1 cellular context compared by ENCODE assay signal in genomic region chr12:94139816-94140215, GRCh38.
TF ChIP-seq lines count a peak whose summit lies in the region.

No MANE protein-coding gene starts in this region.

TF ChIP-seq in GM23338, 12 proteins besides CTCF, POLR2A, EP300 and RAD21 (continued from another document):
- TF ChIP-seq, protein P1, sequence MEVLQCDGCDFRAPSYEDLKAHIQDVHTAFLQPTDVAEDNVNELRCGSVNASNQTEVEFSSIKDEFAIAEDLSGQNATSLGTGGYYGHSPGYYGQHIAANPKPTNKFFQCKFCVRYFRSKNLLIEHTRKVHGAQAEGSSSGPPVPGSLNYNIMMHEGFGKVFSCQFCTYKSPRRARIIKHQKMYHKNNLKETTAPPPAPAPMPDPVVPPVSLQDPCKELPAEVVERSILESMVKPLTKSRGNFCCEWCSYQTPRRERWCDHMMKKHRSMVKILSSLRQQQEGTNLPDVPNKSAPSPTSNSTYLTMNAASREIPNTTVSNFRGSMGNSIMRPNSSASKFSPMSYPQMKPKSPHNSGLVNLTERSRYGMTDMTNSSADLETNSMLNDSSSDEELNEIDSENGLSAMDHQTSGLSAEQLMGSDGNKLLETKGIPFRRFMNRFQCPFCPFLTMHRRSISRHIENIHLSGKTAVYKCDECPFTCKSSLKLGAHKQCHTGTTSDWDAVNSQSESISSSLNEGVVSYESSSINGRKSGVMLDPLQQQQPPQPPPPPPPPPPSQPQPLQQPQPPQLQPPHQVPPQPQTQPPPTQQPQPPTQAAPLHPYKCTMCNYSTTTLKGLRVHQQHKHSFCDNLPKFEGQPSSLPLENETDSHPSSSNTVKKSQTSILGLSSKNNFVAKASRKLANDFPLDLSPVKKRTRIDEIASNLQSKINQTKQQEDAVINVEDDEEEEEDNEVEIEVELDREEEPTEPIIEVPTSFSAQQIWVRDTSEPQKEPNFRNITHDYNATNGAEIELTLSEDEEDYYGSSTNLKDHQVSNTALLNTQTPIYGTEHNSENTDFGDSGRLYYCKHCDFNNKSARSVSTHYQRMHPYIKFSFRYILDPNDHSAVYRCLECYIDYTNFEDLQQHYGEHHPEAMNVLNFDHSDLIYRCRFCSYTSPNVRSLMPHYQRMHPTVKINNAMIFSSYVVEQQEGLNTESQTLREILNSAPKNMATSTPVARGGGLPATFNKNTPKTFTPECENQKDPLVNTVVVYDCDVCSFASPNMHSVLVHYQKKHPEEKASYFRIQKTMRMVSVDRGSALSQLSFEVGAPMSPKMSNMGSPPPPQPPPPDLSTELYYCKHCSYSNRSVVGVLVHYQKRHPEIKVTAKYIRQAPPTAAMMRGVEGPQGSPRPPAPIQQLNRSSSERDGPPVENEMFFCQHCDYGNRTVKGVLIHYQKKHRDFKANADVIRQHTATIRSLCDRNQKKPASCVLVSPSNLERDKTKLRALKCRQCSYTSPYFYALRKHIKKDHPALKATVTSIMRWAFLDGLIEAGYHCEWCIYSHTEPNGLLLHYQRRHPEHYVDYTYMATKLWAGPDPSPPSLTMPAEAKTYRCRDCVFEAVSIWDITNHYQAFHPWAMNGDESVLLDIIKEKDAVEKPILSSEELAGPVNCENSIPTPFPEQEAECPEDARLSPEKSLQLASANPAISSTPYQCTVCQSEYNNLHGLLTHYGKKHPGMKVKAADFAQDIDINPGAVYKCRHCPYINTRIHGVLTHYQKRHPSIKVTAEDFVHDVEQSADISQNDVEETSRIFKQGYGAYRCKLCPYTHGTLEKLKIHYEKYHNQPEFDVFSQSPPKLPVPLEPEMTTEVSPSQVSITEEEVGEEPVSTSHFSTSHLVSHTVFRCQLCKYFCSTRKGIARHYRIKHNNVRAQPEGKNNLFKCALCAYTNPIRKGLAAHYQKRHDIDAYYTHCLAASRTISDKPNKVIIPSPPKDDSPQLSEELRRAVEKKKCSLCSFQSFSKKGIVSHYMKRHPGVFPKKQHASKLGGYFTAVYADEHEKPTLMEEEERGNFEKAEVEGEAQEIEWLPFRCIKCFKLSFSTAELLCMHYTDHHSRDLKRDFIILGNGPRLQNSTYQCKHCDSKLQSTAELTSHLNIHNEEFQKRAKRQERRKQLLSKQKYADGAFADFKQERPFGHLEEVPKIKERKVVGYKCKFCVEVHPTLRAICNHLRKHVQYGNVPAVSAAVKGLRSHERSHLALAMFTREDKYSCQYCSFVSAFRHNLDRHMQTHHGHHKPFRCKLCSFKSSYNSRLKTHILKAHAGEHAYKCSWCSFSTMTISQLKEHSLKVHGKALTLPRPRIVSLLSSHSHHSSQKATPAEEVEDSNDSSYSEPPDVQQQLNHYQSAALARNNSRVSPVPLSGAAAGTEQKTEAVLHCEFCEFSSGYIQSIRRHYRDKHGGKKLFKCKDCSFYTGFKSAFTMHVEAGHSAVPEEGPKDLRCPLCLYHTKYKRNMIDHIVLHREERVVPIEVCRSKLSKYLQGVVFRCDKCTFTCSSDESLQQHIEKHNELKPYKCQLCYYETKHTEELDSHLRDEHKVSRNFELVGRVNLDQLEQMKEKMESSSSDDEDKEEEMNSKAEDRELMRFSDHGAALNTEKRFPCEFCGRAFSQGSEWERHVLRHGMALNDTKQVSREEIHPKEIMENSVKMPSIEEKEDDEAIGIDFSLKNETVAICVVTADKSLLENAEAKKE (CRISPR knock-in tag; IDR thresholded peaks at IDR 0.05), result no peak
